Comparison of ENCODE assay signal across 1 cellular context in the genomic region with DNA sequence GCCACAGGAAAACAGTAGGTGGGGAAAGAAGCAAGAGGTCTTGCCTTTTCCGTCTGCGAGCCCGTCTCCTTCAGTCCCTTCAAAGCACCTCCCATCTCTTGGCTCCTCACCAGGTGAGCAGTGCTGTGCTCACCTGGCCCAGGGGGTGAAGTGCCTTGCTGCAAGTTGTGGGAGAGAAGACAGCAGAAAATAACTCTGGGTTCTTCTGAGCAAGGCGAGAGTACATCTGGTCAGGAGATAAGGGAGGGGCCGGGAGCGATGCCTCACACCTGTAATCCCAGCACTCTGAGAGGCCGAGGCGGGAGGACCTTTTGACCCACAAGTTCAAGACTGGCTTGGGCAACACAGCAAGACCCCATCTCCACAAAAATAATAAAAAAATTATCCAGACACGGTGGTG.
TF ChIP-seq lines count a peak whose summit lies in the region.

No MANE protein-coding gene starts in this region.

TF ChIP-seq in HepG2, 621 proteins besides CTCF, POLR2A, EP300 and RAD21:
- peak; percentile 46; the same call in 1 of the 2 replicates for TF ChIP-seq ZNF121 (CRISPR knock-in tag; IDR thresholded peaks at IDR 0.05)
- TF ChIP-seq, protein P1, sequence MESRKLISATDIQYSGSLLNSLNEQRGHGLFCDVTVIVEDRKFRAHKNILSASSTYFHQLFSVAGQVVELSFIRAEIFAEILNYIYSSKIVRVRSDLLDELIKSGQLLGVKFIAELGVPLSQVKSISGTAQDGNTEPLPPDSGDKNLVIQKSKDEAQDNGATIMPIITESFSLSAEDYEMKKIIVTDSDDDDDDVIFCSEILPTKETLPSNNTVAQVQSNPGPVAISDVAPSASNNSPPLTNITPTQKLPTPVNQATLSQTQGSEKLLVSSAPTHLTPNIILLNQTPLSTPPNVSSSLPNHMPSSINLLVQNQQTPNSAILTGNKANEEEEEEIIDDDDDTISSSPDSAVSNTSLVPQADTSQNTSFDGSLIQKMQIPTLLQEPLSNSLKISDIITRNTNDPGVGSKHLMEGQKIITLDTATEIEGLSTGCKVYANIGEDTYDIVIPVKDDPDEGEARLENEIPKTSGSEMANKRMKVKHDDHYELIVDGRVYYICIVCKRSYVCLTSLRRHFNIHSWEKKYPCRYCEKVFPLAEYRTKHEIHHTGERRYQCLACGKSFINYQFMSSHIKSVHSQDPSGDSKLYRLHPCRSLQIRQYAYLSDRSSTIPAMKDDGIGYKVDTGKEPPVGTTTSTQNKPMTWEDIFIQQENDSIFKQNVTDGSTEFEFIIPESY (CRISPR knock-in tag; IDR thresholded peaks at IDR 0.05): 0 out of 2 replicates have a peak, but pooled peaks have one; percentile 50
- TF ChIP-seq, protein P2, sequence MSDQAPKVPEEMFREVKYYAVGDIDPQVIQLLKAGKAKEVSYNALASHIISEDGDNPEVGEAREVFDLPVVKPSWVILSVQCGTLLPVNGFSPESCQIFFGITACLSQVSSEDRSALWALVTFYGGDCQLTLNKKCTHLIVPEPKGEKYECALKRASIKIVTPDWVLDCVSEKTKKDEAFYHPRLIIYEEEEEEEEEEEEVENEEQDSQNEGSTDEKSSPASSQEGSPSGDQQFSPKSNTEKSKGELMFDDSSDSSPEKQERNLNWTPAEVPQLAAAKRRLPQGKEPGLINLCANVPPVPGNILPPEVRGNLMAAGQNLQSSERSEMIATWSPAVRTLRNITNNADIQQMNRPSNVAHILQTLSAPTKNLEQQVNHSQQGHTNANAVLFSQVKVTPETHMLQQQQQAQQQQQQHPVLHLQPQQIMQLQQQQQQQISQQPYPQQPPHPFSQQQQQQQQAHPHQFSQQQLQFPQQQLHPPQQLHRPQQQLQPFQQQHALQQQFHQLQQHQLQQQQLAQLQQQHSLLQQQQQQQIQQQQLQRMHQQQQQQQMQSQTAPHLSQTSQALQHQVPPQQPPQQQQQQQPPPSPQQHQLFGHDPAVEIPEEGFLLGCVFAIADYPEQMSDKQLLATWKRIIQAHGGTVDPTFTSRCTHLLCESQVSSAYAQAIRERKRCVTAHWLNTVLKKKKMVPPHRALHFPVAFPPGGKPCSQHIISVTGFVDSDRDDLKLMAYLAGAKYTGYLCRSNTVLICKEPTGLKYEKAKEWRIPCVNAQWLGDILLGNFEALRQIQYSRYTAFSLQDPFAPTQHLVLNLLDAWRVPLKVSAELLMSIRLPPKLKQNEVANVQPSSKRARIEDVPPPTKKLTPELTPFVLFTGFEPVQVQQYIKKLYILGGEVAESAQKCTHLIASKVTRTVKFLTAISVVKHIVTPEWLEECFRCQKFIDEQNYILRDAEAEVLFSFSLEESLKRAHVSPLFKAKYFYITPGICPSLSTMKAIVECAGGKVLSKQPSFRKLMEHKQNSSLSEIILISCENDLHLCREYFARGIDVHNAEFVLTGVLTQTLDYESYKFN (CRISPR knock-in tag; conservative IDR thresholded peaks at IDR 0.05): no peak
TF ChIP-seq in HepG2: peak in this region for 2.
